27 cellular contexts compared by ENCODE assay signal in the genomic region with DNA sequence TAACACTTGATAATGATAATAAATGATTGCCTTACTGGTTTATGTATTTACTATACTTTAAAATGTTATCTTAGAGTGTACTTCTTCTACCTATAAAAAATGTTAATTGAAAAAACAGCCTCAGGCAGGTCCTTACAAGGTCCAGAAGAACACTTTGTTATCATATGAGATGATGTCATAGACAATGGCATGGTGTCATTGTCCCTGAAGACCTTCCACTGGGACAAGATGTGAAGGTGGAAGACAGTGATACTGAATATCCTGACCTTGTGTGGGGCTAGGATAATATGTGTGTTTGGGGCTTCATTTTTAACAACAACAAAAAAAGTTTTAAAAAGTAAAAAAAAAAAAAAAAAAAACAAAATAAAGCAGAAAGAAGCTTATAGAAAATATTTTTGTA.
A peak's percentile ranks its signal among the peaks of the same experiment; 100 is the strongest.
DNase-seq lines count a peak whose midpoint lies in the region; ATAC-seq, FAIRE-seq and TF ChIP-seq lines count a peak whose summit lies in the region.
"Had no signal": no experiment of that assay in that cellular context is flagged by ENCODE, and none has a peak within 500 bp of the region (broad histone marks: within the 10 kb centered on the region; RNA-seq: fewer than 3 reads in every experiment).

No MANE protein-coding gene starts in this region.

- no peaks in the 10 kb centered on the region for H3K36me3 ChIP-seq in HEK293 (ENCODE audit: control insufficient read depth in 2 of 2, insufficient read depth in 1 of 2, low read length in 2 of 2)
- H3K36me3 ChIP-seq: BE2C, BLaER1 had no signal

- CTCF ChIA-PET in HEK293 (lab: Yijun Ruan, JAX) (no interaction called here), HEK293T (lab: Yijun Ruan, JAX) (no interaction called here)

- H3K27ac Mint-ChIP-seq in activated T-helper 17 cell treated with anti-CD3 and anti-CD28 coated beads, Interleukin-2, amount 50 U/mL, for 72 hours, result no peak overlapping the region
- H3K27ac Mint-ChIP-seq: CD14-positive monocyte; CD4-positive, alpha-beta memory T cell; CD4-positive, CD25-positive, alpha-beta regulatory T cell; CD8-positive, alpha-beta memory T cell had no signal

- H3K4me3 Mint-ChIP-seq in activated T-helper 17 cell treated with anti-CD3 and anti-CD28 coated beads, Interleukin-2, amount 50 U/mL, for 72 hours, result no peak overlapping the region
- H3K4me3 Mint-ChIP-seq: CD14-positive monocyte; CD4-positive, alpha-beta memory T cell; CD4-positive, CD25-positive, alpha-beta regulatory T cell; CD8-positive, alpha-beta memory T cell had no signal

- no peaks in the 10 kb centered on the region for H3K36me3 Mint-ChIP-seq in activated T-helper 17 cell treated with anti-CD3 and anti-CD28 coated beads, Interleukin-2, amount 50 U/mL, for 72 hours (ENCODE audit: low read depth)
- H3K36me3 Mint-ChIP-seq: CD14-positive monocyte; CD4-positive, alpha-beta memory T cell; CD4-positive, CD25-positive, alpha-beta regulatory T cell; CD8-positive, alpha-beta memory T cell had no signal

- H3K27me3 Mint-ChIP-seq in activated T-helper 17 cell treated with anti-CD3 and anti-CD28 coated beads, Interleukin-2, amount 50 U/mL, for 72 hours, result no peaks in the 10 kb centered on the region
- H3K27me3 Mint-ChIP-seq: CD4-positive, alpha-beta memory T cell; CD4-positive, CD25-positive, alpha-beta regulatory T cell; CD8-positive, alpha-beta memory T cell had no signal

- H3K4me3 ChIP-seq in HEK293 (ENCODE audit: low read depth, low read length), result no peak overlapping the region
- H3K4me3 ChIP-seq: BLaER1, GM12878 had no signal

- no peak for TF ChIP-seq CTCF in HEK293 (tag by site-specific recombination; IDR thresholded peaks at IDR 0.05)

- no peaks in the 10 kb centered on the region for H3K4me1 Mint-ChIP-seq in activated T-helper 17 cell treated with anti-CD3 and anti-CD28 coated beads, Interleukin-2, amount 50 U/mL, for 72 hours
- H3K4me1 Mint-ChIP-seq: CD14-positive monocyte; CD4-positive, alpha-beta memory T cell; CD4-positive, CD25-positive, alpha-beta regulatory T cell; CD8-positive, alpha-beta memory T cell had no signal

- H3K9me3 ChIP-seq in HEK293 (ENCODE audit: control insufficient read depth, insufficient read depth, low read depth, low read length), result no peaks in the 10 kb centered on the region
- H3K9me3 ChIP-seq: BE2C, BLaER1 had no signal

- no peak for ATAC-seq in GM18511 (IDR thresholded peaks at IDR 0.05; ENCODE audit: unreplicated experiment)
- no peak for ATAC-seq in activated T-helper 17 cell treated with anti-CD3 and anti-CD28 coated beads, Interleukin-2, amount 50 U/mL, for 72 hours (replicated peaks)
- ATAC-seq: GM12878 had no signal

- peaks cover 3% of the 10 kb centered on the region for H3K9me3 Mint-ChIP-seq in activated T-helper 17 cell treated with anti-CD3 and anti-CD28 coated beads, Interleukin-2, amount 50 U/mL, for 72 hours

- DNase-seq in HEK293T (ENCODE audit: extremely low spot score) (no peak), glomerular visceral epithelial cell (ENCODE audit: extremely low spot score) (no peak)
- DNase-seq: 8988T; ACHN; BE2C; C1 segment of cervical spinal cord; CD4-positive, alpha-beta memory T cell; CD4-positive, CD25-positive, alpha-beta regulatory T cell; CD8-positive, alpha-beta memory T cell; COR-L47; DMS 273 treated with DMSO at 0.1 percent for 48 hours; DMS153; DMS53; DMS79; DND-41; EL; GDM1 had no signal

- H3K27ac ChIP-seq in HEK293 (ENCODE audit: extremely low read depth, low read depth, low read length), result no peak overlapping the region
- H3K27ac ChIP-seq: BLaER1 had no signal

- POLR2A ChIA-PET in HEK293 (lab: Yijun Ruan, JAX), result no interaction called here
- POLR2A ChIA-PET in HEK293T (lab: Yijun Ruan, JAX), result no interaction called here

- FAIRE-seq in colon (lab: Jason Lieb, UNC), result peak; percentile 53
- FAIRE-seq: GM12878, GM12892, GM18507, GM19239 had no signal

- H3K4me1 ChIP-seq in HEK293 (ENCODE audit: control insufficient read depth, insufficient read depth, low read length), result no peaks in the 10 kb centered on the region; the same call in 1 of the 2 replicates
- H3K4me1 ChIP-seq: BE2C, BLaER1 had no signal

TF ChIP-seq in HEK293, 187 proteins besides CTCF, POLR2A, EP300 and RAD21 (continues in another document):
- no peak for TF ChIP-seq ZNF585B (tag by site-specific recombination; IDR thresholded peaks at IDR 0.05)
- TF ChIP-seq ZNF366 (tag by site-specific recombination; conservative IDR thresholded peaks at IDR 0.05), result 0 out of 2 replicates have a peak, but pooled peaks have one; percentile 26
- TF ChIP-seq ZNF548 (tag by site-specific recombination; IDR thresholded peaks at IDR 0.05), result no peak
- TF ChIP-seq, protein P1, sequence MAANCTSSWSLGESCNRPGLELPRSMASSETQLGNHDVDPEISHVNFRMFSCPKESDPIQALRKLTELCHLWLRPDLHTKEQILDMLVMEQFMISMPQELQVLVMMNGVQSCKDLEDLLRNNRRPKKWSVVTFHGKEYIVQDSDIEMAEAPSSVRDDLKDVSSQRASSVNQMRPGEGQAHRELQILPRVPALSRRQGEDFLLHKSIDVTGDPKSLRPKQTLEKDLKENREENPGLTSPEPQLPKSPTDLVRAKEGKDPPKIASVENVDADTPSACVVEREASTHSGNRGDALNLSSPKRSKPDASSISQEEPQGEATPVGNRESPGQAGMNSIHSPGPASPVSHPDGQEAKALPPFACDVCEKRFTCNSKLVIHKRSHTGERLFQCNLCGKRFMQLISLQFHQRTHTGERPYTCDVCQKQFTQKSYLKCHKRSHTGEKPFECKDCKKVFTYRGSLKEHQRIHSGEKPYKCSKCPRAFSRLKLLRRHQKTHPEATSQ (tag by site-specific recombination; IDR thresholded peaks at IDR 0.05), result no peak
- TF ChIP-seq, protein P2, sequence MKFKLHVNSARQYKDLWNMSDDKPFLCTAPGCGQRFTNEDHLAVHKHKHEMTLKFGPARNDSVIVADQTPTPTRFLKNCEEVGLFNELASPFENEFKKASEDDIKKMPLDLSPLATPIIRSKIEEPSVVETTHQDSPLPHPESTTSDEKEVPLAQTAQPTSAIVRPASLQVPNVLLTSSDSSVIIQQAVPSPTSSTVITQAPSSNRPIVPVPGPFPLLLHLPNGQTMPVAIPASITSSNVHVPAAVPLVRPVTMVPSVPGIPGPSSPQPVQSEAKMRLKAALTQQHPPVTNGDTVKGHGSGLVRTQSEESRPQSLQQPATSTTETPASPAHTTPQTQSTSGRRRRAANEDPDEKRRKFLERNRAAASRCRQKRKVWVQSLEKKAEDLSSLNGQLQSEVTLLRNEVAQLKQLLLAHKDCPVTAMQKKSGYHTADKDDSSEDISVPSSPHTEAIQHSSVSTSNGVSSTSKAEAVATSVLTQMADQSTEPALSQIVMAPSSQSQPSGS (tag by site-specific recombination; IDR thresholded peaks at IDR 0.05; ENCODE audit: low read depth), result peak; percentile 72
- no peak for TF ChIP-seq ZNF24 (tag by site-specific recombination; IDR thresholded peaks at IDR 0.05)

TF ChIP-seq in HEK293T, 16 proteins besides CTCF, POLR2A, EP300 and RAD21:
- TF ChIP-seq ELF4 (IDR thresholded peaks at IDR 0.05) (no peak), FOXK2 (IDR thresholded peaks at IDR 0.05) (no peak)
- TF ChIP-seq, protein P3, sequence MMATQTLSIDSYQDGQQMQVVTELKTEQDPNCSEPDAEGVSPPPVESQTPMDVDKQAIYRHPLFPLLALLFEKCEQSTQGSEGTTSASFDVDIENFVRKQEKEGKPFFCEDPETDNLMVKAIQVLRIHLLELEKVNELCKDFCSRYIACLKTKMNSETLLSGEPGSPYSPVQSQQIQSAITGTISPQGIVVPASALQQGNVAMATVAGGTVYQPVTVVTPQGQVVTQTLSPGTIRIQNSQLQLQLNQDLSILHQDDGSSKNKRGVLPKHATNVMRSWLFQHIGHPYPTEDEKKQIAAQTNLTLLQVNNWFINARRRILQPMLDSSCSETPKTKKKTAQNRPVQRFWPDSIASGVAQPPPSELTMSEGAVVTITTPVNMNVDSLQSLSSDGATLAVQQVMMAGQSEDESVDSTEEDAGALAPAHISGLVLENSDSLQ (IDR thresholded peaks at IDR 0.05), result 0 out of 2 replicates have a peak, but pooled peaks have one; percentile 16
